Comparison of ENCODE assay signal across 1 cellular context in genomic region chr12:123633379-123634141, GRCh38.
TF ChIP-seq lines count a peak whose summit lies in the region.

EIF2B1 (minus strand) TSS chr12:123633686; CDS start chr12:123633557, 129 bp downstream.
GTF2H3 (plus strand) TSS chr12:123633829; CDS start chr12:123633860, 31 bp downstream.

TF ChIP-seq in HepG2, 621 proteins besides CTCF, POLR2A, EP300 and RAD21 (continued from another document and continues in another):
- peak; percentile 80; the same call in 1 of the 2 replicates for TF ChIP-seq ZBTB39 (CRISPR knock-in tag; IDR thresholded peaks at IDR 0.05)
- TF ChIP-seq ATF7-NPFF (CRISPR knock-in tag; IDR thresholded peaks at IDR 0.05; ENCODE audit: low read depth) = peak; percentile 86
- peak; percentile 35 for TF ChIP-seq STAG1 (CRISPR knock-in tag; IDR thresholded peaks at IDR 0.05)
- peak; percentile 90; the same call in 1 of the 2 replicates for TF ChIP-seq ZBTB10 (CRISPR knock-in tag; IDR thresholded peaks at IDR 0.05; ENCODE audit: borderline replicate concordance)
- no peak for TF ChIP-seq ATAD3A (CRISPR knock-in tag; IDR thresholded peaks at IDR 0.05)
- peak; percentile 77; the same call in 1 of the 2 replicates for TF ChIP-seq MEIS1 (CRISPR knock-in tag; IDR thresholded peaks at IDR 0.05; ENCODE audit: borderline replicate concordance)
- peak; percentile 97 for TF ChIP-seq THAP11 (CRISPR knock-in tag; IDR thresholded peaks at IDR 0.05)
- peak; percentile 41; the same call in 1 of the 2 replicates for TF ChIP-seq NR2F2 (IDR thresholded peaks at IDR 0.05; ENCODE audit: borderline replicate concordance, low read depth)
- peak; percentile 37; the same call in 1 of the 2 replicates for TF ChIP-seq RARA (CRISPR knock-in tag; IDR thresholded peaks at IDR 0.05)
- TF ChIP-seq ZSCAN29 (CRISPR knock-in tag; conservative IDR thresholded peaks at IDR 0.05) = no peak
- TF ChIP-seq ZNF274 (CRISPR knock-in tag; IDR thresholded peaks at IDR 0.05) = peak; percentile 77; the same call in 1 of the 2 replicates
- 0 out of 2 replicates have a peak, but pooled peaks have one; percentile 51 for TF ChIP-seq ZNF205 (CRISPR knock-in tag; IDR thresholded peaks at IDR 0.05)
- TF ChIP-seq ZNF703 (CRISPR knock-in tag; IDR thresholded peaks at IDR 0.05; ENCODE audit: borderline replicate concordance) = no peak
- peak; percentile 60; the same call in 1 of the 2 replicates for TF ChIP-seq MLX (CRISPR knock-in tag; IDR thresholded peaks at IDR 0.05)
- peak; percentile 90 for TF ChIP-seq ZNF800 (CRISPR knock-in tag; IDR thresholded peaks at IDR 0.05)
- TF ChIP-seq HDAC1 (CRISPR knock-in tag; IDR thresholded peaks at IDR 0.05) = peak; percentile 100
- peak; percentile 45; the same call in 1 of the 2 replicates for TF ChIP-seq TFDP2 (CRISPR knock-in tag; IDR thresholded peaks at IDR 0.05)
- peak; percentile 31 for TF ChIP-seq XRCC5 (optimal IDR thresholded peaks at IDR 0.05; ENCODE audit: low read length)
- TF ChIP-seq CENPT (CRISPR knock-in tag; IDR thresholded peaks at IDR 0.05; ENCODE audit: low read depth) = peak; percentile 42; the same call in 1 of the 2 replicates
- TF ChIP-seq ZNF724P (CRISPR knock-in tag; IDR thresholded peaks at IDR 0.05; ENCODE audit: borderline replicate concordance) = peak; percentile 70; the same call in 1 of the 2 replicates
- TF ChIP-seq BCL3 (CRISPR knock-in tag; IDR thresholded peaks at IDR 0.05) = peak; percentile 68; the same call in 1 of the 2 replicates
- TF ChIP-seq NONO (IDR thresholded peaks at IDR 0.05) = no peak
- peak; percentile 100 for TF ChIP-seq NONO (CRISPR knock-in tag; conservative IDR thresholded peaks at IDR 0.05)
- 0 out of 2 replicates have a peak, but pooled peaks have one; percentile 24 for TF ChIP-seq ZNF383 (CRISPR knock-in tag; IDR thresholded peaks at IDR 0.05; ENCODE audit: borderline replicate concordance)
- no peak for TF ChIP-seq SMC3 (IDR thresholded peaks at IDR 0.05; ENCODE audit: low read length)
- no peak; the same call in 1 of the 2 replicates for TF ChIP-seq FUBP1 (CRISPR knock-in tag; IDR thresholded peaks at IDR 0.05; ENCODE audit: borderline replicate concordance)
- TF ChIP-seq ZKSCAN8 (CRISPR knock-in tag; IDR thresholded peaks at IDR 0.05; ENCODE audit: borderline replicate concordance) = peak; percentile 37; the same call in 1 of the 2 replicates
- peak; percentile 67; the same call in 1 of the 2 replicates for TF ChIP-seq FOXA3 (CRISPR knock-in tag; IDR thresholded peaks at IDR 0.05)
- TF ChIP-seq NR0B2 (CRISPR knock-in tag; IDR thresholded peaks at IDR 0.05) = peak; percentile 91; the same call in 1 of the 2 replicates
- no peak; the same call in 1 of the 2 replicates for TF ChIP-seq ZNF558 (CRISPR knock-in tag; IDR thresholded peaks at IDR 0.05; ENCODE audit: borderline replicate concordance)
- peak; percentile 96 for TF ChIP-seq SALL2 (CRISPR knock-in tag; IDR thresholded peaks at IDR 0.05)
- TF ChIP-seq SRY (CRISPR knock-in tag; IDR thresholded peaks at IDR 0.05) = peak; percentile 25; the same call in 1 of the 2 replicates
- no peak; the same call in 1 of the 2 replicates for TF ChIP-seq HIC2 (CRISPR knock-in tag; IDR thresholded peaks at IDR 0.05; ENCODE audit: low read depth)
- no peak for TF ChIP-seq TIGD3 (CRISPR knock-in tag; IDR thresholded peaks at IDR 0.05; ENCODE audit: borderline replicate concordance)
- peak; percentile 67; the same call in 1 of the 2 replicates for TF ChIP-seq ZNF281 (CRISPR knock-in tag; IDR thresholded peaks at IDR 0.05; ENCODE audit: borderline replicate concordance)
